Comparison of ENCODE assay signal across 1 cellular context in the genomic region with DNA sequence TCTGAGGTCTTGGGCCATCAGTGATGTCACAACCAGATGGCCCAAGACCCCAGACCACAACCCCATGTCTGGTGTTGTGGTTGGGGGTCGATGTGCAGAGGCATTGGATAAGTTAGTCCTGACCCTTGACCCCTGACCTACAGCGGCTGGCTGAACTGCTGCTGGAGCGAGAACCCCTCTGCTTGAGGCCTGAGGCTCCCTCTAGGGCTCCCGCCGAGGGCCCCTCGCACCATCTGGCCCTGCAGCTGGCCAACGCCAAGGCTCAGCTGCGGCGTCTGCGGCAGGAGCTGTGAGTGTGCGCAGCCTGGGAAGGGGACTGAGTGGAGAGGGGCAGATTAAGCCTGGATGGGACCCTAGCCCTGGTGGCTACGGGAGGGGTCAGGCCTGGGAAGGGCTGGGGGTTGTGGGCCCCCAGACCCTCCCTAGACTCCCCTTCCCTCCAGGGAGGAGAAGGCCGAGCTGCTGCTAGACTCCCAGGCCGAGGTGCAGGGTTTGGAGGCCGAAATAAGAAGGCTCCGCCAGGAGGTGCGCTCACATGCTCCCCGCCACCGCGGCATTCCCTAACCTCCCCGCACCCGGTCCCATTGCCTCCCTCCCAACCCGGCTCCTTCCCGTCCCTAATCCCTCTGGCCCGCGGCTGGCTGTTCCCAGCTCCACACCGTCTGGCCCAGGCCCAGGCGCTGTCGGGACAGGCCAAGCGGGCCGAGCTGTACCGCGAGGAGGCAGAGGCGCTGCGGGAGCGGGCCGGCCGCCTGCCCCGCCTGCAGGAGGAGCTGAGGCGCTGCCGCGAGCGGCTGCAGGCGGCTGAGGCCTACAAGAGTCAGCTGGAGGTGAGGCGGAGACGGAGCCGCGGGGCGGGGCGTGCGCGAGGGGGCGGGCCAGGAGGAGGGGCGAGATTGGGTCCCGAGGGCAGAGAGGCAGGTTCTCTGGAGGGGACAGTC.
TF ChIP-seq lines count a peak whose summit lies in the region.

No MANE protein-coding gene starts in this region.

TF ChIP-seq in HepG2, 621 proteins besides CTCF, POLR2A, EP300 and RAD21 (continues in another document):
- TF ChIP-seq ZNF160 (CRISPR knock-in tag; IDR thresholded peaks at IDR 0.05) (no peak), SP1 (IDR thresholded peaks at IDR 0.05) (no peak), SP1 (CRISPR knock-in tag; IDR thresholded peaks at IDR 0.05) (peak; percentile 67), POLR2G (IDR thresholded peaks at IDR 0.05; ENCODE audit: low read depth, low read length) (no peak), RXRB (CRISPR knock-in tag; IDR thresholded peaks at IDR 0.05; ENCODE audit: borderline replicate concordance) (peak; percentile 13; the same call in 1 of the 2 replicates), ZNF510 (CRISPR knock-in tag; IDR thresholded peaks at IDR 0.05; ENCODE audit: low read depth) (no peak), CENPX (CRISPR knock-in tag; IDR thresholded peaks at IDR 0.05) (no peak), RBFOX2 (IDR thresholded peaks at IDR 0.05; ENCODE audit: low read depth, low read length) (peak; percentile 46; the same call in 1 of the 2 replicates), GABPB1 (CRISPR knock-in tag; IDR thresholded peaks at IDR 0.05) (peak; percentile 45; the same call in 1 of the 2 replicates), PHF8 (CRISPR knock-in tag; IDR thresholded peaks at IDR 0.05) (peak; percentile 63), IRX3 (CRISPR knock-in tag; IDR thresholded peaks at IDR 0.05; ENCODE audit: borderline replicate concordance, low read depth) (no peak), SKI (IDR thresholded peaks at IDR 0.05; ENCODE audit: partially characterized antibody) (peak; percentile 48), YY1 (IDR thresholded peaks at IDR 0.05; ENCODE audit: insufficient read depth, insufficient replicate concordance, low read depth, low read length) (no peak), ZNF30 (CRISPR knock-in tag; IDR thresholded peaks at IDR 0.05) (no peak), ZNF768 (CRISPR knock-in tag; IDR thresholded peaks at IDR 0.05) (peak; percentile 45), ZNF589 (CRISPR knock-in tag; conservative IDR thresholded peaks at IDR 0.05) (no peak), ZNF225 (CRISPR knock-in tag; IDR thresholded peaks at IDR 0.05) (0 out of 2 replicates have a peak, but pooled peaks have one; percentile 25), MYC (CRISPR knock-in tag; IDR thresholded peaks at IDR 0.05; ENCODE audit: borderline replicate concordance) (peak; percentile 30; the same call in 1 of the 2 replicates), TGIF2 (CRISPR knock-in tag; IDR thresholded peaks at IDR 0.05) (no peak), ZSCAN20 (CRISPR knock-in tag; IDR thresholded peaks at IDR 0.05; ENCODE audit: borderline replicate concordance) (no peak), TBX2 (CRISPR knock-in tag; IDR thresholded peaks at IDR 0.05; ENCODE audit: borderline replicate concordance) (0 out of 2 replicates have a peak, but pooled peaks have one; percentile 32), KDM2A (CRISPR knock-in tag; IDR thresholded peaks at IDR 0.05; ENCODE audit: borderline replicate concordance, low read depth) (peak; percentile 51; the same call in 1 of the 2 replicates), SP5 (CRISPR knock-in tag; IDR thresholded peaks at IDR 0.05; ENCODE audit: borderline replicate concordance, low read depth) (peak; percentile 50; the same call in 1 of the 2 replicates), CREM (IDR thresholded peaks at IDR 0.05) (no peak), CREM (CRISPR knock-in tag; IDR thresholded peaks at IDR 0.05) (no peak), SALL1 (CRISPR knock-in tag; IDR thresholded peaks at IDR 0.05) (0 out of 2 replicates have a peak, but pooled peaks have one; percentile 12), ZNF883 (CRISPR knock-in tag; IDR thresholded peaks at IDR 0.05; ENCODE audit: not compliant biosample characterization) (no peak), KAT8 (CRISPR knock-in tag; IDR thresholded peaks at IDR 0.05) (0 out of 2 replicates have a peak, but pooled peaks have one; percentile 26), HOXA3 (CRISPR knock-in tag; IDR thresholded peaks at IDR 0.05) (peak; percentile 13; the same call in 1 of the 2 replicates), NR3C1 (CRISPR knock-in tag; IDR thresholded peaks at IDR 0.05) (no peak), ZNF772 (CRISPR knock-in tag; IDR thresholded peaks at IDR 0.05) (peak; percentile 48; the same call in 1 of the 2 replicates), ZNF350 (CRISPR knock-in tag; IDR thresholded peaks at IDR 0.05; ENCODE audit: borderline replicate concordance, low read depth) (0 out of 2 replicates have a peak, but pooled peaks have one; percentile 26), ZNF282 (IDR thresholded peaks at IDR 0.05; ENCODE audit: partially characterized antibody) (no peak), NONO (IDR thresholded peaks at IDR 0.05) (no peak), NONO (CRISPR knock-in tag; conservative IDR thresholded peaks at IDR 0.05) (0 out of 2 replicates have a peak, but pooled peaks have one; percentile 37), POLR2AphosphoS2 (IDR thresholded peaks at IDR 0.05; ENCODE audit: low read depth, low read length) (no peak), HDAC1 (CRISPR knock-in tag; IDR thresholded peaks at IDR 0.05) (peak; percentile 30; the same call in 1 of the 2 replicates)
- TF ChIP-seq, protein P1, sequence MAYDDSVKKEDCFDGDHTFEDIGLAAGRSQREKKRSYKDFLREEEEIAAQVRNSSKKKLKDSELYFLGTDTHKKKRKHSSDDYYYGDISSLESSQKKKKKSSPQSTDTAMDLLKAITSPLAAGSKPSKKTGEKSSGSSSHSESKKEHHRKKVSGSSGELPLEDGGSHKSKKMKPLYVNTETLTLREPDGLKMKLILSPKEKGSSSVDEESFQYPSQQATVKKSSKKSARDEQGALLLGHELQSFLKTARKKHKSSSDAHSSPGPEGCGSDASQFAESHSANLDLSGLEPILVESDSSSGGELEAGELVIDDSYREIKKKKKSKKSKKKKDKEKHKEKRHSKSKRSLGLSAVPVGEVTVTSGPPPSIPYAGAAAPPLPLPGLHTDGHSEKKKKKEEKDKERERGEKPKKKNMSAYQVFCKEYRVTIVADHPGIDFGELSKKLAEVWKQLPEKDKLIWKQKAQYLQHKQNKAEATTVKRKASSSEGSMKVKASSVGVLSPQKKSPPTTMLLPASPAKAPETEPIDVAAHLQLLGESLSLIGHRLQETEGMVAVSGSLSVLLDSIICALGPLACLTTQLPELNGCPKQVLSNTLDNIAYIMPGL (CRISPR knock-in tag; IDR thresholded peaks at IDR 0.05; ENCODE audit: borderline replicate concordance in 1 of 2, low read depth in 1 of 2), result peak; percentile 42 to 43; a peak in 3 of 4 replicates
- TF ChIP-seq, protein P2, sequence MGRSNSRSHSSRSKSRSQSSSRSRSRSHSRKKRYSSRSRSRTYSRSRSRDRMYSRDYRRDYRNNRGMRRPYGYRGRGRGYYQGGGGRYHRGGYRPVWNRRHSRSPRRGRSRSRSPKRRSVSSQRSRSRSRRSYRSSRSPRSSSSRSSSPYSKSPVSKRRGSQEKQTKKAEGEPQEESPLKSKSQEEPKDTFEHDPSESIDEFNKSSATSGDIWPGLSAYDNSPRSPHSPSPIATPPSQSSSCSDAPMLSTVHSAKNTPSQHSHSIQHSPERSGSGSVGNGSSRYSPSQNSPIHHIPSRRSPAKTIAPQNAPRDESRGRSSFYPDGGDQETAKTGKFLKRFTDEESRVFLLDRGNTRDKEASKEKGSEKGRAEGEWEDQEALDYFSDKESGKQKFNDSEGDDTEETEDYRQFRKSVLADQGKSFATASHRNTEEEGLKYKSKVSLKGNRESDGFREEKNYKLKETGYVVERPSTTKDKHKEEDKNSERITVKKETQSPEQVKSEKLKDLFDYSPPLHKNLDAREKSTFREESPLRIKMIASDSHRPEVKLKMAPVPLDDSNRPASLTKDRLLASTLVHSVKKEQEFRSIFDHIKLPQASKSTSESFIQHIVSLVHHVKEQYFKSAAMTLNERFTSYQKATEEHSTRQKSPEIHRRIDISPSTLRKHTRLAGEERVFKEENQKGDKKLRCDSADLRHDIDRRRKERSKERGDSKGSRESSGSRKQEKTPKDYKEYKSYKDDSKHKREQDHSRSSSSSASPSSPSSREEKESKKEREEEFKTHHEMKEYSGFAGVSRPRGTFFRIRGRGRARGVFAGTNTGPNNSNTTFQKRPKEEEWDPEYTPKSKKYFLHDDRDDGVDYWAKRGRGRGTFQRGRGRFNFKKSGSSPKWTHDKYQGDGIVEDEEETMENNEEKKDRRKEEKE (IDR thresholded peaks at IDR 0.05), result no peak
- TF ChIP-seq, protein P3, sequence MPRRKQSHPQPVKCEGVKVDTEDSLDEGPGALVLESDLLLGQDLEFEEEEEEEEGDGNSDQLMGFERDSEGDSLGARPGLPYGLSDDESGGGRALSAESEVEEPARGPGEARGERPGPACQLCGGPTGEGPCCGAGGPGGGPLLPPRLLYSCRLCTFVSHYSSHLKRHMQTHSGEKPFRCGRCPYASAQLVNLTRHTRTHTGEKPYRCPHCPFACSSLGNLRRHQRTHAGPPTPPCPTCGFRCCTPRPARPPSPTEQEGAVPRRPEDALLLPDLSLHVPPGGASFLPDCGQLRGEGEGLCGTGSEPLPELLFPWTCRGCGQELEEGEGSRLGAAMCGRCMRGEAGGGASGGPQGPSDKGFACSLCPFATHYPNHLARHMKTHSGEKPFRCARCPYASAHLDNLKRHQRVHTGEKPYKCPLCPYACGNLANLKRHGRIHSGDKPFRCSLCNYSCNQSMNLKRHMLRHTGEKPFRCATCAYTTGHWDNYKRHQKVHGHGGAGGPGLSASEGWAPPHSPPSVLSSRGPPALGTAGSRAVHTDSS (CRISPR knock-in tag; conservative IDR thresholded peaks at IDR 0.05), result no peak
- TF ChIP-seq, protein P4, sequence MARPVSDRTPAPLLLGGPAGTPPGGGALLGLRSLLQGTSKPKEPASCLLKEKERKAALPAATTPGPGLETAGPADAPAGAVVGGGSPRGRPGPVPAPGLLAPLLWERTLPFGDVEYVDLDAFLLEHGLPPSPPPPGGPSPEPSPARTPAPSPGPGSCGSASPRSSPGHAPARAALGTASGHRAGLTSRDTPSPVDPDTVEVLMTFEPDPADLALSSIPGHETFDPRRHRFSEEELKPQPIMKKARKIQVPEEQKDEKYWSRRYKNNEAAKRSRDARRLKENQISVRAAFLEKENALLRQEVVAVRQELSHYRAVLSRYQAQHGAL (CRISPR knock-in tag; IDR thresholded peaks at IDR 0.05; ENCODE audit: not compliant biosample characterization), result no peak
- TF ChIP-seq, protein P5, sequence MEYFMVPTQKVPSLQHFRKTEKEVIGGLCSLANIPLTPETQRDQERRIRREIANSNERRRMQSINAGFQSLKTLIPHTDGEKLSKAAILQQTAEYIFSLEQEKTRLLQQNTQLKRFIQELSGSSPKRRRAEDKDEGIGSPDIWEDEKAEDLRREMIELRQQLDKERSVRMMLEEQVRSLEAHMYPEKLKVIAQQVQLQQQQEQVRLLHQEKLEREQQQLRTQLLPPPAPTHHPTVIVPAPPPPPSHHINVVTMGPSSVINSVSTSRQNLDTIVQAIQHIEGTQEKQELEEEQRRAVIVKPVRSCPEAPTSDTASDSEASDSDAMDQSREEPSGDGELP (IDR thresholded peaks at IDR 0.05; ENCODE audit: borderline replicate concordance, low read depth), result peak; percentile 94; the same call in 1 of the 2 replicates
- TF ChIP-seq, protein P6, sequence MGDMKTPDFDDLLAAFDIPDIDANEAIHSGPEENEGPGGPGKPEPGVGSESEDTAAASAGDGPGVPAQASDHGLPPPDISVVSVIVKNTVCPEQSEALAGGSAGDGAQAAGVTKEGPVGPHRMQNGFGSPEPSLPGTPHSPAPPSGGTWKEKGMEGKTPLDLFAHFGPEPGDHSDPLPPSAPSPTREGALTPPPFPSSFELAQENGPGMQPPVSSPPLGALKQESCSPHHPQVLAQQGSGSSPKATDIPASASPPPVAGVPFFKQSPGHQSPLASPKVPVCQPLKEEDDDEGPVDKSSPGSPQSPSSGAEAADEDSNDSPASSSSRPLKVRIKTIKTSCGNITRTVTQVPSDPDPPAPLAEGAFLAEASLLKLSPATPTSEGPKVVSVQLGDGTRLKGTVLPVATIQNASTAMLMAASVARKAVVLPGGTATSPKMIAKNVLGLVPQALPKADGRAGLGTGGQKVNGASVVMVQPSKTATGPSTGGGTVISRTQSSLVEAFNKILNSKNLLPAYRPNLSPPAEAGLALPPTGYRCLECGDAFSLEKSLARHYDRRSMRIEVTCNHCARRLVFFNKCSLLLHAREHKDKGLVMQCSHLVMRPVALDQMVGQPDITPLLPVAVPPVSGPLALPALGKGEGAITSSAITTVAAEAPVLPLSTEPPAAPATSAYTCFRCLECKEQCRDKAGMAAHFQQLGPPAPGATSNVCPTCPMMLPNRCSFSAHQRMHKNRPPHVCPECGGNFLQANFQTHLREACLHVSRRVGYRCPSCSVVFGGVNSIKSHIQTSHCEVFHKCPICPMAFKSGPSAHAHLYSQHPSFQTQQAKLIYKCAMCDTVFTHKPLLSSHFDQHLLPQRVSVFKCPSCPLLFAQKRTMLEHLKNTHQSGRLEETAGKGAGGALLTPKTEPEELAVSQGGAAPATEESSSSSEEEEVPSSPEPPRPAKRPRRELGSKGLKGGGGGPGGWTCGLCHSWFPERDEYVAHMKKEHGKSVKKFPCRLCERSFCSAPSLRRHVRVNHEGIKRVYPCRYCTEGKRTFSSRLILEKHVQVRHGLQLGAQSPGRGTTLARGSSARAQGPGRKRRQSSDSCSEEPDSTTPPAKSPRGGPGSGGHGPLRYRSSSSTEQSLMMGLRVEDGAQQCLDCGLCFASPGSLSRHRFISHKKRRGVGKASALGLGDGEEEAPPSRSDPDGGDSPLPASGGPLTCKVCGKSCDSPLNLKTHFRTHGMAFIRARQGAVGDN (CRISPR knock-in tag; IDR thresholded peaks at IDR 0.05), result peak; percentile 76
- TF ChIP-seq, protein P7, sequence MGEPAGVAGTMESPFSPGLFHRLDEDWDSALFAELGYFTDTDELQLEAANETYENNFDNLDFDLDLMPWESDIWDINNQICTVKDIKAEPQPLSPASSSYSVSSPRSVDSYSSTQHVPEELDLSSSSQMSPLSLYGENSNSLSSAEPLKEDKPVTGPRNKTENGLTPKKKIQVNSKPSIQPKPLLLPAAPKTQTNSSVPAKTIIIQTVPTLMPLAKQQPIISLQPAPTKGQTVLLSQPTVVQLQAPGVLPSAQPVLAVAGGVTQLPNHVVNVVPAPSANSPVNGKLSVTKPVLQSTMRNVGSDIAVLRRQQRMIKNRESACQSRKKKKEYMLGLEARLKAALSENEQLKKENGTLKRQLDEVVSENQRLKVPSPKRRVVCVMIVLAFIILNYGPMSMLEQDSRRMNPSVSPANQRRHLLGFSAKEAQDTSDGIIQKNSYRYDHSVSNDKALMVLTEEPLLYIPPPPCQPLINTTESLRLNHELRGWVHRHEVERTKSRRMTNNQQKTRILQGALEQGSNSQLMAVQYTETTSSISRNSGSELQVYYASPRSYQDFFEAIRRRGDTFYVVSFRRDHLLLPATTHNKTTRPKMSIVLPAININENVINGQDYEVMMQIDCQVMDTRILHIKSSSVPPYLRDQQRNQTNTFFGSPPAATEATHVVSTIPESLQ (CRISPR knock-in tag; conservative IDR thresholded peaks at IDR 0.05), result no peak
- TF ChIP-seq, protein P8, sequence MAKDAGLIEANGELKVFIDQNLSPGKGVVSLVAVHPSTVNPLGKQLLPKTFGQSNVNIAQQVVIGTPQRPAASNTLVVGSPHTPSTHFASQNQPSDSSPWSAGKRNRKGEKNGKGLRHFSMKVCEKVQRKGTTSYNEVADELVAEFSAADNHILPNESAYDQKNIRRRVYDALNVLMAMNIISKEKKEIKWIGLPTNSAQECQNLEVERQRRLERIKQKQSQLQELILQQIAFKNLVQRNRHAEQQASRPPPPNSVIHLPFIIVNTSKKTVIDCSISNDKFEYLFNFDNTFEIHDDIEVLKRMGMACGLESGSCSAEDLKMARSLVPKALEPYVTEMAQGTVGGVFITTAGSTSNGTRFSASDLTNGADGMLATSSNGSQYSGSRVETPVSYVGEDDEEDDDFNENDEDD (CRISPR knock-in tag; IDR thresholded peaks at IDR 0.05; ENCODE audit: borderline replicate concordance), result peak; percentile 20; the same call in 1 of the 2 replicates
- TF ChIP-seq, protein P9, sequence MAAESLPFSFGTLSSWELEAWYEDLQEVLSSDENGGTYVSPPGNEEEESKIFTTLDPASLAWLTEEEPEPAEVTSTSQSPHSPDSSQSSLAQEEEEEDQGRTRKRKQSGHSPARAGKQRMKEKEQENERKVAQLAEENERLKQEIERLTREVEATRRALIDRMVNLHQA (CRISPR knock-in tag; IDR thresholded peaks at IDR 0.05), result no peak
